7 cellular contexts compared by ENCODE assay signal in genomic region chr5:151699071-151699901, GRCh38. TPM values are rescaled to one million over a fixed set of nuclear protein-coding genes. Genes with fewer than 3 reads are reported as not detected.
DNase-seq lines count a peak whose midpoint lies in the region; ATAC-seq and TF ChIP-seq lines count a peak whose summit lies in the region.

No MANE protein-coding gene starts in this region.

- no peaks in the 10 kb centered on the region for H3K27me3 ChIP-seq in MG63
- no peaks in the 10 kb centered on the region for H3K27me3 ChIP-seq in uterus
- H3K27me3 ChIP-seq in CD4-positive, alpha-beta memory T cell (ENCODE audit: insufficient read depth, low read length): no peaks in the 10 kb centered on the region

- H3K36me3 Mint-ChIP-seq in endothelial cell (ENCODE audit: low read depth, unreplicated experiment): no peaks in the 10 kb centered on the region
- H3K36me3 Mint-ChIP-seq in CD4-positive, alpha-beta memory T cell: no peaks in the 10 kb centered on the region

- CTCF ChIA-PET in CD4-positive, alpha-beta memory T cell (lab: Charles Lee; ENCODE audit: partially characterized antibody): no interaction called here

- H3K4me3 Mint-ChIP-seq in endothelial cell (ENCODE audit: unreplicated experiment): no peak overlapping the region
- H3K4me3 Mint-ChIP-seq in CD4-positive, alpha-beta memory T cell: no peak overlapping the region

- H3K36me3 ChIP-seq in MG63 (no peaks in the 10 kb centered on the region), mesodermal cell (ENCODE audit: control insufficient read depth, insufficient read depth, low read length) (no peaks in the 10 kb centered on the region), uterus (no peaks in the 10 kb centered on the region)
- H3K36me3 ChIP-seq in CD4-positive, alpha-beta memory T cell (ENCODE audit: insufficient read depth, low read length): no peaks in the 10 kb centered on the region

- peak overlapping the region; percentile 8 for H3K27ac Mint-ChIP-seq in endothelial cell (ENCODE audit: unreplicated experiment)
- no peak overlapping the region for H3K27ac Mint-ChIP-seq in CD4-positive, alpha-beta memory T cell

- H3K27ac ChIP-seq in mesodermal cell (ENCODE audit: low read depth, low read length, severe bottlenecking) (peak overlapping the region; percentile 100), uterus (peak overlapping the region; percentile 96)
- H3K27ac ChIP-seq in CD4-positive, alpha-beta memory T cell (ENCODE audit: low read depth, low read length): no peak overlapping the region

- TF ChIP-seq CTCF in endothelial cell (IDR thresholded peaks at IDR 0.05; ENCODE audit: unreplicated experiment) (no peak), uterus (IDR thresholded peaks at IDR 0.05) (no peak)

- intact Hi-C loops in uterus (cut with DNase I; ENCODE audit: low total_unique reads): no loop called here
- intact Hi-C loops in CD4-positive, alpha-beta memory T cell (cut with micrococcal nuclease): no loop called here

- POLR2A ChIA-PET in CD4-positive, alpha-beta memory T cell (lab: Charles Lee; ENCODE audit: partially characterized antibody): no interaction called here

- peaks cover 50% of the 10 kb centered on the region for H3K4me1 ChIP-seq in mesodermal cell (ENCODE audit: control insufficient read depth, insufficient read depth, low read length, poor library complexity, severe bottlenecking)
- H3K4me1 ChIP-seq in uterus: peaks cover 3% of the 10 kb centered on the region in 2 donors
- no peaks in the 10 kb centered on the region for H3K4me1 ChIP-seq in CD4-positive, alpha-beta memory T cell (ENCODE audit: insufficient read depth, low read length)

- peaks cover 6% of the 10 kb centered on the region for H3K27me3 Mint-ChIP-seq in endothelial cell (ENCODE audit: unreplicated experiment)
- peaks cover 7 to 13% of the 10 kb centered on the region in 2 donors for H3K27me3 Mint-ChIP-seq in CD4-positive, alpha-beta memory T cell

- H3K9me3 ChIP-seq in MG63 (no peaks in the 10 kb centered on the region), mesodermal cell (ENCODE audit: control insufficient read depth, low read length) (no peaks in the 10 kb centered on the region), uterus (no peaks in the 10 kb centered on the region)
- H3K9me3 ChIP-seq in CD4-positive, alpha-beta memory T cell (ENCODE audit: control insufficient read depth in 1 of 2, low read length in 2 of 2): no peaks in the 10 kb centered on the region

- TF ChIP-seq POLR2A in uterus (IDR thresholded peaks at IDR 0.05): peak; percentile 42 to 53

- no peak for ATAC-seq in GM18517 (IDR thresholded peaks at IDR 0.05; ENCODE audit: unreplicated experiment)

- WGBS in mesodermal cell (ENCODE audit: insufficient coverage in 2 of 2), 2 experiments: 44 to 48% methylated on average over 7 to 10 of the region's 13 CpGs

- peaks cover 5% of the 10 kb centered on the region for H3K4me1 Mint-ChIP-seq in endothelial cell (ENCODE audit: unreplicated experiment)
- no peaks in the 10 kb centered on the region for H3K4me1 Mint-ChIP-seq in CD4-positive, alpha-beta memory T cell

- peak; percentile 99 for DNase-seq in MG63
- DNase-seq in endothelial cell (ENCODE audit: low spot score): no peak
- peak; percentile 91 to 94 for DNase-seq in uterus
- DNase-seq in CD4-positive, alpha-beta memory T cell: no peak
- DNase-seq in NCI-H524 (lab: John Stamatoyannopoulos, UW): no peak

- no peak overlapping the region for H3K4me3 ChIP-seq in MG63
- no peak overlapping the region for H3K4me3 ChIP-seq in mesodermal cell (ENCODE audit: extremely low read depth, insufficient read depth, low read length, poor library complexity, severe bottlenecking)
- H3K4me3 ChIP-seq in uterus: no peak overlapping the region
- no peak overlapping the region for H3K4me3 ChIP-seq in CD4-positive, alpha-beta memory T cell (ENCODE audit: low read length in 2 of 2)

- H3K9me3 Mint-ChIP-seq in endothelial cell (ENCODE audit: unreplicated experiment): no peaks in the 10 kb centered on the region
- no peaks in the 10 kb centered on the region for H3K9me3 Mint-ChIP-seq in CD4-positive, alpha-beta memory T cell

RNA-seq across cellular contexts. Expression of gene SPARC, which starts 12.6 kb away (rescaled TPM):
- 1,117 and 1,361 TPM in 2 replicates for total RNA-seq in MG63 (2014; rRNA removed; shearing (Covaris generic); ENCODE audit: low replicate concordance)
- total RNA-seq in endothelial cell (ENCODE audit: unreplicated experiment): 1,214 TPM
- 2,112 TPM for polyA plus RNA-seq in mesodermal cell (2013, experiment 1 of 2)
- 2,024 TPM for polyA plus RNA-seq in mesodermal cell (2013, experiment 2 of 2)
- 1,000 to 10,000 TPM in 1 of 4 donors, 100 to 1,000 TPM in 3; 341 to 2,293 (median 751) TPM for total RNA-seq in uterus
- total RNA-seq in CD4-positive, alpha-beta memory T cell: under 1 TPM; 0.19 to 0.47 TPM
- under 1 TPM in 1 of 2 donors, not detected in 1; 0.37 TPM for polyA plus RNA-seq in CD4-positive, alpha-beta memory T cell

RNA-seq across cellular contexts. Expression of gene ATOX1, which starts 59.1 kb away (rescaled TPM):
- 69.5 and 138 TPM in 2 replicates for total RNA-seq in MG63 (2014; rRNA removed; shearing (Covaris generic); ENCODE audit: low replicate concordance)
- total RNA-seq in endothelial cell (ENCODE audit: unreplicated experiment) (106 TPM), uterus (10 to 100 TPM in 3 of 4 donors, 1 to 10 TPM in 1; 2.6 to 99.7 (median 47.6) TPM)
- polyA plus RNA-seq in mesodermal cell (2013, experiment 1 of 2): 123 TPM
- polyA plus RNA-seq in mesodermal cell (2013, experiment 2 of 2): 103 TPM
- total RNA-seq in CD4-positive, alpha-beta memory T cell: 10 to 100 TPM; 28.2 to 31.0 TPM
- 10 to 100 TPM; 42.8 to 64.5 TPM for polyA plus RNA-seq in CD4-positive, alpha-beta memory T cell

Comparison
In these comparisons a context has a peak if more than half of its experiments do, and no peak if none do; other contexts are left out.
1. DNase-seq: peak in MG63 (single experiment) and uterus (2 of 2); none in endothelial cell (single experiment), CD4-positive, alpha-beta memory T cell (0 of 5) and NCI-H524 (0 of 2).
2. RNA of gene SPARC, which starts 12.6 kb away (total RNA-seq): 1,117 to 1,361 TPM in MG63, 1,214 TPM in endothelial cell (single experiment) and 341 to 2,293 TPM in uterus; 0.19 to 0.47 TPM in CD4-positive, alpha-beta memory T cell; every median in the first group is over 100 times any median in the second.